ENCODE assay signal across 8 cellular contexts in the genomic region with DNA sequence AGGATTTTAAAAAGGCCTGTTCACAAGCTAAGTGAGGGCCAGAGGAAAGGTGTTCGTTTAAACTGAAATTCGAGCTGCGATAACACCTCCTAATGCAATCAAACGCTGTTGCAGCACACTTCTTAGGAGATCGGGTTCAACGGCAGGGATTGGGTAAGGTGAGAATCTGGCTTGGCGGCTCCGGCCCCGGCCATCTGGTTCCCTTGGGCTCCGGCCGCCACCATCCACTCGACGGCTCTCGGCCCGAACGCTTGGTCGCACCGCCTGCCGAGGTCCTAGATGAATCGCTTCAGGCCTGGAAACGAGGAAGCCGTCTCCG. TPM values are rescaled to one million over a fixed set of nuclear protein-coding genes. Genes with fewer than 3 reads are reported as not detected.
DNase-seq lines count a peak whose midpoint lies in the region; ATAC-seq and TF ChIP-seq lines count a peak whose summit lies in the region.

No MANE protein-coding gene starts in this region.

- POLR2A ChIA-PET in A673 (lab: Charles Lee; ENCODE audit: low non-redundant PET) = no interaction called here

- peaks cover 58% of the 10 kb centered on the region for H3K79me2 ChIP-seq in mammary epithelial cell (ENCODE audit: insufficient read depth, low read length)

- H3K4me3 ChIP-seq in A673 (ENCODE audit: low read depth, low read length, poor library complexity, severe bottlenecking) (peak overlapping the region; percentile 73), mammary epithelial cell (replicated peaks in 1 of 3; ENCODE audit: insufficient read depth in 1 of 3, low read depth in 2 of 3, low read length in 3 of 3) (peak overlapping the region; percentile 70 to 91 (median 77)), lower leg skin (ENCODE audit: low read depth, poor library complexity, severe bottlenecking) (peak overlapping the region; percentile 89), tibial nerve (peak overlapping the region; percentile 54 to 81 (median 66))

- TF ChIP-seq EP300 in tibial nerve (IDR thresholded peaks at IDR 0.05) = no peak

- TF ChIP-seq POLR2A in lower leg skin (IDR thresholded peaks at IDR 0.05) = no peak
- no peak for TF ChIP-seq POLR2A in tibial nerve (IDR thresholded peaks at IDR 0.05)

- CTCF ChIA-PET in A673 (lab: Charles Lee) = no interaction called here
- CTCF ChIA-PET in mammary epithelial cell (lab: Charles Lee; ENCODE audit: low non-redundant PET) = no interaction called here

- H3K4me1 ChIP-seq in A673 (ENCODE audit: insufficient read depth, low read length, poor library complexity, severe bottlenecking) (peaks cover 12% of the 10 kb centered on the region), mammary epithelial cell (ENCODE audit: insufficient read depth, low read length) (peaks cover 4% of the 10 kb centered on the region), tibial nerve (peaks cover 0 to 62% (median 30%) of the 10 kb centered on the region in 4 donors)

- intact Hi-C loops in A673 (cut with micrococcal nuclease; ENCODE audit: unreplicated experiment) = loop anchor here (5.0 kb wide), 2 partner anchors 37 to 58 kb away; partner anchors contain the start of gene REXO2
- intact Hi-C loops in mammary epithelial cell (cut with micrococcal nuclease) = loop anchor here (1.0 to 5.0 kb wide), 3 partner anchors 39 to 238 kb away; partner anchors contain the start of gene REXO2
- intact Hi-C loops in lower leg skin (cut with DNase I; ENCODE audit: low total_unique reads) = no loop called here

- peaks cover 11% of the 10 kb centered on the region for H3K36me3 ChIP-seq in A673 (ENCODE audit: insufficient read depth, low read length, poor library complexity, severe bottlenecking)
- H3K36me3 ChIP-seq in mammary epithelial cell (ENCODE audit: insufficient read depth, low read length) = peaks cover 10% of the 10 kb centered on the region
- H3K36me3 ChIP-seq in tibial nerve = no peaks in the 10 kb centered on the region

- 3% methylated on average over 10 of the region's 23 CpGs for WGBS in mammary epithelial cell (ENCODE audit: low coverage, missing lambda C conversion rate)
- WGBS in lower leg skin, 2 donors = 0% methylated on average over 7 to 21 of the region's 23 CpGs
- 1 to 3% methylated on average over 14 to 20 of the region's 23 CpGs for whole genome bisulfite sequencing in tibial nerve, 2 donors

- peak overlapping the region; percentile 100 for H3K9ac ChIP-seq in mammary epithelial cell (ENCODE audit: insufficient read depth, low read length)

- H4K20me1 ChIP-seq in mammary epithelial cell (ENCODE audit: insufficient read depth, low read length) = no peaks in the 10 kb centered on the region

- H3K4me2 ChIP-seq in mammary epithelial cell (ENCODE audit: insufficient read depth, low read depth, low read length) = peak overlapping the region; percentile 92

- DNase-seq in A673 (ENCODE audit: low spot score) (no peak), NCI-H510A treated with DMSO at 0.1 percent for 48 hours (lab: John Stamatoyannopoulos, UW) (peak; percentile 79), mammary epithelial cell (no peak), lower leg skin (ENCODE audit: low spot score in 2 of 2) (no peak), tibial nerve (ENCODE audit: low spot score in 2 of 2) (peak; percentile 40 to 55), 8988T (no peak)

- TF ChIP-seq CTCF in A673 (conservative IDR thresholded peaks at IDR 0.05; ENCODE audit: low read depth, low read length) = no peak
- no peak for TF ChIP-seq CTCF in mammary epithelial cell (conservative IDR thresholded peaks at IDR 0.05 in 1 of 2, IDR thresholded peaks at IDR 0.05 in 1 of 2; ENCODE audit: extremely low read depth in 1 of 2, insufficient read depth in 1 of 2, low read depth in 1 of 2, low read length in 2 of 2)
- no peak for TF ChIP-seq CTCF in lower leg skin (IDR thresholded peaks at IDR 0.05)
- no peak for TF ChIP-seq CTCF in tibial nerve (IDR thresholded peaks at IDR 0.05)

- H3K27ac ChIP-seq in A673 (ENCODE audit: low read depth, low read length, poor library complexity, severe bottlenecking) = peak overlapping the region; percentile 95
- peak overlapping the region; percentile 99 for H3K27ac ChIP-seq in mammary epithelial cell (ENCODE audit: insufficient read depth, low read depth, low read length)
- peak overlapping the region; percentile 94 to 99 (median 98) for H3K27ac ChIP-seq in tibial nerve

- ATAC-seq in GM18519 (IDR thresholded peaks at IDR 0.05; ENCODE audit: low FRiP score, unreplicated experiment) (peak; percentile 11), HG03045 (IDR thresholded peaks at IDR 0.05; ENCODE audit: unreplicated experiment) (peak; percentile 35)

- H3K9me3 ChIP-seq in A673 (ENCODE audit: low read depth, low read length, poor library complexity, severe bottlenecking) (no peaks in the 10 kb centered on the region), mammary epithelial cell (replicated peaks; ENCODE audit: insufficient read depth, low read length) (no peaks in the 10 kb centered on the region), tibial nerve (no peaks in the 10 kb centered on the region)

- BruUV-seq in A673 (replicated peaks; lab: Mats Ljungman, UMichigan) (no TSS peak), mammary epithelial cell (replicated peaks; lab: Mats Ljungman, UMichigan) (TSS peak; percentile 66)

- in situ Hi-C loops in mammary epithelial cell (cut with MboI; ENCODE audit: low sequenced_read_pairs in 2 of 2) = loop anchor here (5.0 to 25.0 kb wide), 3 partner anchors 37 to 113 kb away; partner anchors contain the start of genes NNMT (in 1 of the 2) and REXO2 (in 1 of the 2)

- no peaks in the 10 kb centered on the region for H3K27me3 ChIP-seq in A673 (replicated peaks; ENCODE audit: insufficient read depth, low read depth, low read length, poor library complexity)
- H3K27me3 ChIP-seq in mammary epithelial cell (ENCODE audit: insufficient read depth, low read length) = no peaks in the 10 kb centered on the region
- no peaks in the 10 kb centered on the region for H3K27me3 ChIP-seq in tibial nerve

- H2AFZ ChIP-seq in mammary epithelial cell (ENCODE audit: low read depth, low read length) = peak overlapping the region; percentile 95

- dilution Hi-C loops in mammary epithelial cell (cut with HindIII; ENCODE audit: low sequenced_read_pairs) = no loop called here

RNA-seq across cellular contexts. Expression of gene C11orf71, which starts 0.4 kb away (rescaled TPM):
- total RNA-seq in A673 (2021) (7.4 and 11.4 TPM in 2 replicates), mammary epithelial cell (1 to 10 TPM; 1.2 to 2.0 TPM), lower leg skin (10 to 100 TPM in 2 of 4 donors, 1 to 10 TPM in 2; 4.7 to 14.8 (median 11.1) TPM), tibial nerve (10 to 100 TPM in 3 of 4 donors, 1 to 10 TPM in 1; 3.3 to 16.0 (median 13.5) TPM)
- polyA plus RNA-seq in mammary epithelial cell = 1.5 TPM
- polyA minus RNA-seq in mammary epithelial cell = 4.6 TPM

RNA-seq across cellular contexts. Expression of gene RBM7, which starts 0.6 kb away (rescaled TPM):
- total RNA-seq in A673 (2021) (37.0 and 41.1 TPM in 2 replicates), mammary epithelial cell (10 to 100 TPM; 37.5 to 42.8 TPM), lower leg skin (10 to 100 TPM; 11.7 to 19.6 (median 18.8) TPM), tibial nerve (10 to 100 TPM; 14.7 to 15.5 (median 15.3) TPM)
- 20.3 TPM for polyA plus RNA-seq in mammary epithelial cell
- polyA minus RNA-seq in mammary epithelial cell = 4.3 TPM

RNA-seq across cellular contexts. Expression of gene REXO2, which starts 39.4 kb away (rescaled TPM):
- total RNA-seq in A673 (2021) (119 TPM in 2 replicates), mammary epithelial cell (100 to 1,000 TPM; 119 to 180 TPM), lower leg skin (100 to 1,000 TPM in 3 of 4 donors, 10 to 100 TPM in 1; 78.4 to 114 (median 104) TPM), tibial nerve (100 to 1,000 TPM in 1 of 4 donors, 10 to 100 TPM in 3; 64.9 to 131 (median 96.8) TPM)
- polyA plus RNA-seq in mammary epithelial cell = 234 TPM
- 82.8 TPM for polyA minus RNA-seq in mammary epithelial cell

Comparison
In these comparisons a context has a peak if more than half of its experiments do, and no peak if none do; other contexts are left out.
1. DNase-seq: peak in NCI-H510A treated with DMSO at 0.1 percent for 48 hours (single experiment) and tibial nerve (2 of 2); none in A673 (single experiment), mammary epithelial cell (single experiment), lower leg skin (0 of 2) and 8988T (single experiment).
2. Peak in every context shown above with its lines, with median percentiles within 50 percentile points of each other: H3K27ac ChIP-seq and H3K4me3 ChIP-seq.